Comparison of ENCODE assay signal across 25 cellular contexts in the genomic region with DNA sequence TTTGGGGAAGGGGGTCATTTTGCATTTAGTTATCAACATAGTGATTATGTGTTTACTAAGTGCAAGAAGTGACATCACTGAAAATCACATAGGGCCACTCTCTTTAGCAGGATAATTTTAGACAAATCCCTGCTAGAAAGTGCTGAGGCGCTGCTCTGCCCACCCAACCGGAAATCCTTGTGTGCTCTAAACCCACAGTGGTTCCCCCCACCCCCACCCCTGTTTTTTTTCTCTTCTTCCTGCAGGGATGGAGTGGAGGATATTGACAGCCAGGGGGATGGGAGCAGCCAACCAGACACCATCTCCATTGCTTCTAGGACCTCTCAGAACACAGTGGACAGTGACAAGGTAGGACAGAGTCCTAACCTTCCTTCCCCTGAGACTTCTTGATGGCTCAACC.
"Had no signal": no experiment of that assay in that cellular context is flagged by ENCODE, and none has a peak within 500 bp of the region (broad histone marks: within the 10 kb centered on the region; RNA-seq: fewer than 3 reads in every experiment).

No MANE protein-coding gene starts in this region.

- DNase-seq: dermis blood vessel endothelial cell; esophagus squamous epithelium; foreskin fibroblast; immature natural killer cell; left cardiac atrium; left ventricle myocardium superior; mesendoderm; naive B cell; occipital lobe; pancreas; spleen; stimulated activated CD4-positive, alpha-beta T cell treated with anti-CD3 and anti-CD28 coated beads, Interleukin-15, amount 100 ng/mL, for 24 hours; stimulated activated CD4-positive, alpha-beta T cell treated with anti-CD3 and anti-CD28 coated beads, Interleukin-1b, Interleukin-23, amount 100 ng/mL, for 48 hours; stimulated activated CD4-positive, alpha-beta T cell treated with anti-CD3 and anti-CD28 coated beads, Interleukin-4, amount 100 ng/mL, for 24 hours; tibial artery; upper lobe of left lung had no signal

- H3K4me3 Mint-ChIP-seq: immature natural killer cell; naive B cell; nephron; stimulated activated memory B cell treated with anti-CD40 and anti-IgM and Interleukin-4, amounts not matched to agents 10 μg/mL and 1 μg/mL and 100 μg/mL, for 72 hours; stimulated activated naive CD8-positive, alpha-beta T cell treated with anti-CD3 and anti-CD28 coated beads, Interleukin-15, Interleukin-2, amounts not matched to agents 100 ng/mL and 50 ng/mL, for 24 hours had no signal

- FAIRE-seq: keratinocyte, pancreas had no signal

- H3K36me3 ChIP-seq: esophagus squamous epithelium, gastroesophageal sphincter, pancreas, prostate gland, upper lobe of left lung, vagina had no signal

- ATAC-seq: gastroesophageal sphincter; left cardiac atrium; left ventricle myocardium superior; pancreas; sciatic nerve; stimulated activated memory B cell treated with anti-CD40 and anti-IgM and Interleukin-4, amounts not matched to agents 10 μg/mL and 1 μg/mL and 100 μg/mL, for 72 hours had no signal

- H3K27ac ChIP-seq: esophagus squamous epithelium, gastroesophageal sphincter, pancreas, prostate gland, upper lobe of left lung, vagina had no signal

- H3K4me1 ChIP-seq: esophagus squamous epithelium, gastroesophageal sphincter, pancreas, prostate gland, upper lobe of left lung, vagina had no signal

- H3K27me3 ChIP-seq: gastroesophageal sphincter, pancreas, tibial artery, upper lobe of left lung, vagina had no signal

- H3K4me3 ChIP-seq: esophagus squamous epithelium, gastroesophageal sphincter, lung, pancreas, prostate gland, spleen, tibial artery, upper lobe of left lung, vagina had no signal

- H3K9me3 Mint-ChIP-seq: immature natural killer cell; naive B cell; nephron; stimulated activated memory B cell treated with anti-CD40 and anti-IgM and Interleukin-4, amounts not matched to agents 10 μg/mL and 1 μg/mL and 100 μg/mL, for 72 hours; stimulated activated naive CD8-positive, alpha-beta T cell treated with anti-CD3 and anti-CD28 coated beads, Interleukin-15, Interleukin-2, amounts not matched to agents 100 ng/mL and 50 ng/mL, for 24 hours had no signal

- H3K36me3 Mint-ChIP-seq: immature natural killer cell; naive B cell; stimulated activated memory B cell treated with anti-CD40 and anti-IgM and Interleukin-4, amounts not matched to agents 10 μg/mL and 1 μg/mL and 100 μg/mL, for 72 hours had no signal

- H3K9me3 ChIP-seq: esophagus squamous epithelium, gastroesophageal sphincter, pancreas, prostate gland, spleen, tibial artery, upper lobe of left lung, vagina had no signal

- H3K4me1 Mint-ChIP-seq: nephron had no signal

- H3K27ac Mint-ChIP-seq: immature natural killer cell; naive B cell; nephron; stimulated activated memory B cell treated with anti-CD40 and anti-IgM and Interleukin-4, amounts not matched to agents 10 μg/mL and 1 μg/mL and 100 μg/mL, for 72 hours; stimulated activated naive CD8-positive, alpha-beta T cell treated with anti-CD3 and anti-CD28 coated beads, Interleukin-15, Interleukin-2, amounts not matched to agents 100 ng/mL and 50 ng/mL, for 24 hours had no signal
